12 cellular contexts compared by ENCODE assay signal in the genomic region with DNA sequence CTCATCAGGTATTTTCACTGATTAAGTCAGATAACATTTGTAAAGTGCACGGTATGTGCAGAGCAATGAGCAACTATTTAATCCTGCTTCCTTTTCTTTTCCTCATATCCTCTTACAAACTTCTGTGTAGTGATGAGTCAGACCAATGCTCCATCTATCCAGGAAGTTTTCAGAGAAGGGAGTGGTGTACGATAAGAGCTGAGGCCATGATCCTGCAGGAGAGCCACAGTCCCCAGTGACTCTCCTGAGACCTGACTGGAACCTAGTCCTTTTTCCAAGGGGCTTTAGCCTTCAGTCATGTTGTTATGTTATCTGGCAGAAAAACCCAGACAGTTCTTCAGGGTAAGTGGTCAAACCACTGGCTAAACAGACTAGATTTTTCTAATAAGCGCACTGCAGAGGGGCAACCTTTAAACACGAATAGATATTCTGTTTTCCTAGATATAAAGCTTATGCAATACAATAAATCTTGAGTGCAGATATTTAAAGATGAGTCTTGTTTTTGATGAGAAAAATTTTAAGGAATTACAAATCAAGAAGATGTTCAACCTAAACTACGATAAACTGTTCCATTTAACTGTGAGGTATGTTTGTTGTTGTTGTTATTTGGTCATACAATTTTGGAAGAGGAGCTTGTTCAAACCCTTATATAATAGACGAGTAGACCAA.
A peak's percentile ranks its signal among the peaks of the same experiment; 100 is the strongest.
DNase-seq lines count a peak whose midpoint lies in the region; ATAC-seq and TF ChIP-seq lines count a peak whose summit lies in the region.
"Had no signal": no experiment of that assay in that cellular context is flagged by ENCODE, and none has a peak within 500 bp of the region (broad histone marks: within the 10 kb centered on the region; RNA-seq: fewer than 3 reads in every experiment).

No MANE protein-coding gene starts in this region.

- H3K27me3 ChIP-seq in AG04450 (ENCODE audit: control insufficient read depth, insufficient read depth, low read length): no peaks in the 10 kb centered on the region
- H3K27me3 ChIP-seq: neutrophil had no signal

- no peak for TF ChIP-seq CTCF in AG04450 (IDR thresholded peaks at IDR 0.05; ENCODE audit: low read depth, low read length)
- no peak for TF ChIP-seq CTCF in cardiac fibroblast (IDR thresholded peaks at IDR 0.05; ENCODE audit: low read depth, low read length)
- TF ChIP-seq CTCF in mesothelial cell of epicardium (IDR thresholded peaks at IDR 0.05; ENCODE audit: unreplicated experiment): no peak

- POLR2A ChIA-PET in AG04450 (lab: Yijun Ruan, JAX): interaction anchor here (0.5 to 1.4 kb wide), 2 partner anchors 86 to 109 kb away, joined by 4 to 7 read pairs; no protein-coding TSS in a partner anchor

- ATAC-seq in GM18498 (IDR thresholded peaks at IDR 0.05; ENCODE audit: unreplicated experiment) (no peak), GM21529 (IDR thresholded peaks at IDR 0.05; ENCODE audit: unreplicated experiment) (no peak)

- H3K9me3 Mint-ChIP-seq in mesothelial cell of epicardium: no peaks in the 10 kb centered on the region
- H3K9me3 Mint-ChIP-seq: CD4-positive, CD25-positive, alpha-beta regulatory T cell had no signal

- H3K36me3 Mint-ChIP-seq in mesothelial cell of epicardium: no peaks in the 10 kb centered on the region
- H3K36me3 Mint-ChIP-seq: CD4-positive, CD25-positive, alpha-beta regulatory T cell had no signal

- CTCF ChIA-PET in AG04450 (lab: Charles Lee): interaction anchor here (0.5 to 1.0 kb wide), 5 partner anchors 8 to 578 kb away, joined by 3 to 7 read pairs (median 3); no protein-coding TSS in a partner anchor

- H3K4me3 Mint-ChIP-seq in mesothelial cell of epicardium: no peak overlapping the region
- H3K4me3 Mint-ChIP-seq: CD4-positive, CD25-positive, alpha-beta regulatory T cell had no signal

- H3K4me3 ChIP-seq in AG04450 (ENCODE audit: low read depth, low read length): no peak overlapping the region
- H3K4me3 ChIP-seq in cardiac fibroblast (replicated peaks in 1 of 2; ENCODE audit: low read depth in 2 of 2, low read length in 2 of 2): no peak overlapping the region

- no peak for DNase-seq in AG04450 (ENCODE audit: low read depth, low spot score)
- peak; percentile 95 for DNase-seq in M059J (ENCODE audit: low read depth)
- peak; percentile 75 to 86 for DNase-seq in cardiac fibroblast (ENCODE audit: low read depth in 2 of 2)
- DNase-seq in mesothelial cell of epicardium (ENCODE audit: low spot score in 2 of 2, unreplicated experiment in 2 of 2): no peak
- no peak for DNase-seq in KBM-7
- DNase-seq in NCI-H2227 (lab: John Stamatoyannopoulos, UW; ENCODE audit: unreplicated experiment): no peak
- DNase-seq: CD4-positive, CD25-positive, alpha-beta regulatory T cell; effector CD8-positive, alpha-beta T cell; NCI-H82 had no signal

- H3K9me3 ChIP-seq in AG04450 (ENCODE audit: control insufficient read depth, insufficient read depth, low read length): no peaks in the 10 kb centered on the region
- H3K9me3 ChIP-seq: neutrophil had no signal

- in situ Hi-C loops in KBM-7 (cut with MboI; ENCODE audit: low pct_unique_long_range_greater_than_20kb, low sequenced_read_pairs): no loop called here

- H3K27me3 Mint-ChIP-seq in mesothelial cell of epicardium (ENCODE audit: low read depth): no peaks in the 10 kb centered on the region

- H3K4me1 Mint-ChIP-seq in mesothelial cell of epicardium: no peaks in the 10 kb centered on the region
- H3K4me1 Mint-ChIP-seq: CD4-positive, CD25-positive, alpha-beta regulatory T cell had no signal

- peak overlapping the region; percentile 10 for H3K27ac Mint-ChIP-seq in mesothelial cell of epicardium

- H3K27ac ChIP-seq in AG04450 (ENCODE audit: low read depth, low read length): peak overlapping the region; percentile 84
- H3K27ac ChIP-seq: neutrophil had no signal

Comparison
In these comparisons a context has a peak if more than half of its experiments do, and no peak if none do; other contexts are left out.
1. DNase-seq: peak in M059J (single experiment) and cardiac fibroblast (2 of 2); none in AG04450 (single experiment), mesothelial cell of epicardium (0 of 2), KBM-7 (single experiment) and NCI-H2227 (single experiment).